In genomic region chr14:50311337-50311973, GRCh38 we compare ENCODE assay signal across 8 cellular contexts. TPM values are rescaled to one million over a fixed set of nuclear protein-coding genes. Genes with fewer than 3 reads are reported as not detected.
A peak's percentile ranks its signal among the peaks of the same experiment; 100 is the strongest.
DNase-seq lines count a peak whose midpoint lies in the region; ATAC-seq and TF ChIP-seq lines count a peak whose summit lies in the region.

No MANE protein-coding gene starts in this region.

- H3K27me3 ChIP-seq in PC-9 (ENCODE audit: insufficient read depth, low read depth) (no peaks in the 10 kb centered on the region), neural progenitor cell (no peaks in the 10 kb centered on the region)

- H3K9me3 Mint-ChIP-seq in neural progenitor cell, result peaks cover 19% of the 10 kb centered on the region

- H3F3A ChIP-seq in PC-9 (ENCODE audit: insufficient read depth, low read depth), result peaks cover 5% of the 10 kb centered on the region; the same call in 1 of the 2 replicates
- H3F3A ChIP-seq in neural progenitor cell (ENCODE audit: low read depth), result peaks cover 18% of the 10 kb centered on the region

- TF ChIP-seq CTCF in C4-2B (conservative IDR thresholded peaks at IDR 0.05) (peak; percentile 83), PC-9 (conservative IDR thresholded peaks at IDR 0.05) (peak; percentile 64; the same call in 1 of the 2 replicates), neural progenitor cell (IDR thresholded peaks at IDR 0.05) (peak; percentile 62)

- CTCF ChIA-PET in PC-9 (lab: Charles Lee), result interaction anchor here (0.5 to 1.0 kb wide), 3 partner anchors 10 to 416 kb away, joined by 3 to 5 read pairs (median 3); no protein-coding TSS in a partner anchor

- ATAC-seq in GM19438 (IDR thresholded peaks at IDR 0.05; ENCODE audit: low read depth, unreplicated experiment), result peak; percentile 56
- no peak for ATAC-seq in HG02885 (IDR thresholded peaks at IDR 0.05; ENCODE audit: poor library complexity, unreplicated experiment)

- H3K4me1 ChIP-seq in PC-9 (replicated peaks; ENCODE audit: insufficient read depth) (peaks cover 18% of the 10 kb centered on the region), neural progenitor cell (peaks cover 13% of the 10 kb centered on the region)

- H3K4me3 Mint-ChIP-seq in neural progenitor cell, result peak overlapping the region; percentile 95

- TSS peak; percentile 50 for BruUV-seq in PC-9 (replicated peaks; lab: Mats Ljungman, UMichigan)

- peak overlapping the region; percentile 92 for H3K27ac ChIP-seq in C4-2B
- H3K27ac ChIP-seq in PC-9, result peak overlapping the region; percentile 33; the same call in 1 of the 2 replicates
- H3K27ac ChIP-seq in neural progenitor cell, result no peak overlapping the region

- intact Hi-C loops in PC-9 (cut with micrococcal nuclease; ENCODE audit: unreplicated experiment), result loop anchor here (5.0 kb wide), 1 partner anchor 459 kb away; the partner anchor contains the start of gene NEMF

- H4K20me1 ChIP-seq in PC-9 (ENCODE audit: insufficient read depth) (no peaks in the 10 kb centered on the region), neural progenitor cell (ENCODE audit: low read depth) (no peaks in the 10 kb centered on the region)

- no peaks in the 10 kb centered on the region; the same call in 1 of the 2 replicates for H3K9me2 ChIP-seq in PC-9 (ENCODE audit: insufficient read depth)

- no peak overlapping the region for H3K27ac Mint-ChIP-seq in neural progenitor cell

- H3K79me2 ChIP-seq in PC-9 (ENCODE audit: low read depth), result peaks cover 54% of the 10 kb centered on the region
- H3K79me2 ChIP-seq in neural progenitor cell (ENCODE audit: low read depth), result peaks cover 73% of the 10 kb centered on the region

- peak overlapping the region; percentile 14 for H3K9ac ChIP-seq in neural progenitor cell

- POLR2A ChIA-PET in PC-9 (lab: Charles Lee; ENCODE audit: unreplicated experiment), result interaction anchor here (0.5 to 0.6 kb wide), 2 partner anchors 85 to 140 kb away, joined by 4 to 5 read pairs; partner anchors contain the start of gene CDKL1

- no peaks in the 10 kb centered on the region; the same call in 1 of the 2 replicates for H3K9me3 ChIP-seq in PC-9 (ENCODE audit: insufficient read depth, low read depth)
- H3K9me3 ChIP-seq in neural progenitor cell (ENCODE audit: low read depth), result no peaks in the 10 kb centered on the region

- H3K36me3 Mint-ChIP-seq in neural progenitor cell, result peaks cover 30% of the 10 kb centered on the region

- H3K4me1 Mint-ChIP-seq in neural progenitor cell, result peaks cover 19% of the 10 kb centered on the region

- H3K36me3 ChIP-seq in PC-9 (ENCODE audit: low read depth), result no peaks in the 10 kb centered on the region
- peaks cover 3% of the 10 kb centered on the region for H3K36me3 ChIP-seq in neural progenitor cell

- DNase-seq in PC-9, result no peak
- peak; percentile 21 for DNase-seq in epidermal melanocyte (ENCODE audit: insufficient read length, low spot score)
- DNase-seq in neural progenitor cell (ENCODE audit: low spot score), result peak; percentile 28
- no peak for DNase-seq in NCI-H226
- no peak for DNase-seq in NCI-H774 (lab: John Stamatoyannopoulos, UW)

- H3K4me2 ChIP-seq in PC-9 (peak overlapping the region; percentile 97), neural progenitor cell (peak overlapping the region; percentile 92)

- H2AFZ ChIP-seq in PC-9 (peak overlapping the region; percentile 99), neural progenitor cell (replicated peaks) (peak overlapping the region; percentile 79)

- H3K4me3 ChIP-seq in PC-9 (peak overlapping the region; percentile 85), neural progenitor cell (peak overlapping the region; percentile 60)

- peaks cover 5% of the 10 kb centered on the region for H3K27me3 Mint-ChIP-seq in neural progenitor cell (ENCODE audit: insufficient read depth, low read depth)

RNA-seq across cellular contexts. Expression of gene L2HGDH, which starts 0.6 kb away (rescaled TPM):
- total RNA-seq in PC-9 (2021), result 15.5 and 18.6 TPM in 2 replicates
- total RNA-seq in neural progenitor cell (ENCODE audit: low replicate concordance), result 13.6 and 14.0 TPM in 2 replicates

RNA-seq across cellular contexts. Expression of gene DMAC2L, which starts 0.7 kb away (rescaled TPM):
- total RNA-seq in PC-9 (2021), result 15.4 and 18.5 TPM in 2 replicates
- total RNA-seq in neural progenitor cell (ENCODE audit: low replicate concordance), result 17.1 and 17.6 TPM in 2 replicates

Comparison
In these comparisons a context has a peak if more than half of its experiments do, and no peak if none do; other contexts are left out.
1. DNase-seq: peak in epidermal melanocyte (single experiment) and neural progenitor cell (single experiment); none in PC-9 (0 of 2), NCI-H226 (single experiment) and NCI-H774 (single experiment).
2. Peak in every context shown above with its lines, with median percentiles within 50 percentile points of each other: CTCF ChIP-seq.